In genomic region chr16:85923153-85924021, GRCh38 we compare ENCODE assay signal across 17 cellular contexts. TPM values are rescaled to one million over a fixed set of nuclear protein-coding genes. Genes with fewer than 3 reads are reported as not detected.
A peak's percentile ranks its signal among the peaks of the same experiment; 100 is the strongest.
DNase-seq lines count a peak whose midpoint lies in the region; ATAC-seq and FAIRE-seq lines count a peak whose summit lies in the region.
"Had no signal": no experiment of that assay in that cellular context is flagged by ENCODE, and none has a peak within 500 bp of the region (broad histone marks: within the 10 kb centered on the region; RNA-seq: fewer than 3 reads in every experiment).

No MANE protein-coding gene starts in this region.

- no peak overlapping the region for H3K9ac ChIP-seq in adipocyte (ENCODE audit: low read length)

- H3K4me3 Mint-ChIP-seq in naive thymus-derived CD8-positive, alpha-beta T cell, result no peak overlapping the region
- H3K4me3 Mint-ChIP-seq: activated CD4-positive, alpha-beta memory T cell treated with anti-CD3 and anti-CD28 coated beads, Interleukin-2, amount 10 ng/mL, durations not matched to agents 7 days and 5 days; T-helper 2 cell treated with Interferon-gamma antibody and Interleukin-4, amounts not matched to agents 5 μg/mL and 100 μg/mL, for 36 hours had no signal

- H3K4me1 ChIP-seq in adipocyte (ENCODE audit: control insufficient read depth, insufficient read depth, low read length), result peaks cover 17% of the 10 kb centered on the region
- H3K4me1 ChIP-seq: prostate gland had no signal

- H3K27me3 ChIP-seq in adipocyte (replicated peaks; ENCODE audit: control insufficient read depth, insufficient read depth, low read length), result peaks cover 20% of the 10 kb centered on the region

- no peaks in the 10 kb centered on the region for H3K27me3 Mint-ChIP-seq in naive thymus-derived CD8-positive, alpha-beta T cell

- no peak overlapping the region for H3K4me3 ChIP-seq in adipocyte (ENCODE audit: low read length)
- H3K4me3 ChIP-seq: heart left ventricle, prostate gland had no signal

- peaks cover under 1 to 22% (median 7%) of the 10 kb centered on the region in 4 donors for H3K4me1 Mint-ChIP-seq in naive thymus-derived CD8-positive, alpha-beta T cell
- H3K4me1 Mint-ChIP-seq: activated CD4-positive, alpha-beta memory T cell treated with anti-CD3 and anti-CD28 coated beads, Interleukin-2, amount 10 ng/mL, durations not matched to agents 7 days and 5 days had no signal

- H3K36me3 ChIP-seq in adipocyte (ENCODE audit: control insufficient read depth, insufficient read depth, low read length, severe bottlenecking), result no peaks in the 10 kb centered on the region
- H3K36me3 ChIP-seq: prostate gland had no signal

- DNase-seq in AG08395 (ENCODE audit: low spot score) (peak; percentile 20), GM19239 (ENCODE audit: insufficient read length, low spot score) (no peak), adipocyte (ENCODE audit: low read depth) (peak; percentile 16), left lobe of liver (ENCODE audit: low spot score) (no peak), T1000 (lab: John Stamatoyannopoulos, UW) (no peak), COR-L47 (lab: John Stamatoyannopoulos, UW) (no peak)
- DNase-seq in naive thymus-derived CD8-positive, alpha-beta T cell, result no peak
- DNase-seq: activated CD4-positive, alpha-beta memory T cell treated with anti-CD3 and anti-CD28 coated beads, Interleukin-2, amount 10 ng/mL, durations not matched to agents 7 days and 5 days; AML-193; mammary epithelial cell; NCI-H1105 treated with DMSO at 0.1 percent for 48 hours; NCI-H510A had no signal

- ATAC-seq in left lobe of liver (peak; percentile 16), HG02571 (IDR thresholded peaks at IDR 0.05; ENCODE audit: unreplicated experiment) (no peak)
- no peak for ATAC-seq in naive thymus-derived CD8-positive, alpha-beta T cell
- ATAC-seq: heart left ventricle had no signal

- H3K27ac Mint-ChIP-seq in naive thymus-derived CD8-positive, alpha-beta T cell, result peak overlapping the region in 1 of 10 donors; percentile 32
- H3K27ac Mint-ChIP-seq: activated CD4-positive, alpha-beta memory T cell treated with anti-CD3 and anti-CD28 coated beads, Interleukin-2, amount 10 ng/mL, durations not matched to agents 7 days and 5 days; T-helper 2 cell treated with Interferon-gamma antibody and Interleukin-4, amounts not matched to agents 5 μg/mL and 100 μg/mL, for 36 hours had no signal

- peaks cover 0 to 15% (median 10%) of the 10 kb centered on the region in 3 donors for H3K36me3 Mint-ChIP-seq in naive thymus-derived CD8-positive, alpha-beta T cell

- no peaks in the 10 kb centered on the region for H3K9me3 Mint-ChIP-seq in naive thymus-derived CD8-positive, alpha-beta T cell
- H3K9me3 Mint-ChIP-seq: activated CD4-positive, alpha-beta memory T cell treated with anti-CD3 and anti-CD28 coated beads, Interleukin-2, amount 10 ng/mL, durations not matched to agents 7 days and 5 days; T-helper 2 cell treated with Interferon-gamma antibody and Interleukin-4, amounts not matched to agents 5 μg/mL and 100 μg/mL, for 36 hours had no signal

- POLR2A ChIA-PET in naive thymus-derived CD8-positive, alpha-beta T cell (lab: Charles Lee), result interaction anchor here (0.7 kb wide), 1 partner anchor 75 kb away, joined by 3 read pairs; no protein-coding TSS in a partner anchor

- peak; percentile 4 for FAIRE-seq in GM19239 (lab: Jason Lieb, UNC)
- FAIRE-seq: RCC 7860 had no signal

- no peaks in the 10 kb centered on the region for H3K9me3 ChIP-seq in adipocyte (ENCODE audit: control insufficient read depth, low read length)
- H3K9me3 ChIP-seq: heart left ventricle, prostate gland had no signal

RNA-seq across cellular contexts. Expression of gene IRF8, which starts 24.4 kb away (rescaled TPM):
- total RNA-seq in left lobe of liver, result 9.0 TPM
- 10 to 100 TPM; 17.6 to 17.8 TPM for total RNA-seq in naive thymus-derived CD8-positive, alpha-beta T cell
- 1 to 10 TPM; 2.0 to 5.8 (median 3.2) TPM for polyA plus RNA-seq in naive thymus-derived CD8-positive, alpha-beta T cell
- total RNA-seq: mammary epithelial cell had no signal
- polyA plus RNA-seq: mammary epithelial cell had no signal

Comparison
In these comparisons a context has a peak if more than half of its experiments do, and no peak if none do; other contexts are left out.
1. DNase-seq: peak in AG08395 (single experiment) and adipocyte (single experiment); none in GM19239 (single experiment), left lobe of liver (single experiment), T1000 (single experiment), COR-L47 (single experiment) and naive thymus-derived CD8-positive, alpha-beta T cell (0 of 10).